In genomic region chr13:48231080-48231479, GRCh38 we compare ENCODE assay signal across 10 cellular contexts. TPM values are rescaled to one million over a fixed set of nuclear protein-coding genes. Genes with fewer than 3 reads are reported as not detected.
DNase-seq lines count a peak whose midpoint lies in the region; ATAC-seq and TF ChIP-seq lines count a peak whose summit lies in the region.
"Had no signal": no experiment of that assay in that cellular context is flagged by ENCODE, and none has a peak within 500 bp of the region (broad histone marks: within the 10 kb centered on the region; RNA-seq: fewer than 3 reads in every experiment).

No MANE protein-coding gene starts in this region.

- H4K91ac ChIP-seq in neuronal stem cell (ENCODE audit: low read depth, low read length, poor library complexity), result no peak overlapping the region

- H3K18ac ChIP-seq in neuronal stem cell (ENCODE audit: low read length), result no peak overlapping the region

- H3K79me2 ChIP-seq in ACC112 (ENCODE audit: control insufficient read depth, insufficient read depth, low read length, unreplicated experiment) (peaks cover 29% of the 10 kb centered on the region), Loucy (ENCODE audit: insufficient read depth, low read length) (peaks cover 35% of the 10 kb centered on the region)

- no peak for ATAC-seq in HG02798 (IDR thresholded peaks at IDR 0.05; ENCODE audit: poor library complexity, unreplicated experiment)

- H2BK15ac ChIP-seq in neuronal stem cell (ENCODE audit: low read length), result no peak overlapping the region

- no peak overlapping the region for H4K8ac ChIP-seq in neuronal stem cell (ENCODE audit: low read depth, low read length)

- TF ChIP-seq CTCF in Loucy (conservative IDR thresholded peaks at IDR 0.05; ENCODE audit: low read length), result no peak
- TF ChIP-seq CTCF in epithelial cell of proximal tubule (conservative IDR thresholded peaks at IDR 0.05; ENCODE audit: low read depth, low read length), result no peak

- H3K9ac ChIP-seq in Loucy (ENCODE audit: low read depth, low read length, poor library complexity, severe bottlenecking) (no peak overlapping the region), neuronal stem cell (ENCODE audit: low read depth, low read length, poor library complexity) (no peak overlapping the region)

- no peaks in the 10 kb centered on the region for H3K79me1 ChIP-seq in neuronal stem cell (ENCODE audit: low read depth, low read length)

- H2AK5ac ChIP-seq in neuronal stem cell (ENCODE audit: low read depth, low read length), result no peak overlapping the region

- H2BK12ac ChIP-seq in neuronal stem cell (ENCODE audit: low read length), result no peak overlapping the region

- H2BK120ac ChIP-seq in neuronal stem cell (ENCODE audit: low read depth, low read length), result no peak overlapping the region

- H3K4me3 ChIP-seq in ACC112 (ENCODE audit: low read depth, low read length) (no peak overlapping the region), Loucy (ENCODE audit: low read length, poor library complexity, severe bottlenecking) (no peak overlapping the region), epithelial cell of proximal tubule (ENCODE audit: low read depth, low read length) (no peak overlapping the region), neuronal stem cell (ENCODE audit: low read length in 2 of 2) (no peak overlapping the region)
- H3K4me3 ChIP-seq: SJSA1 had no signal

- no peaks in the 10 kb centered on the region; the same call in 1 of the 2 replicates for H3F3A ChIP-seq in Loucy (ENCODE audit: low read depth)

- H4K20me1 ChIP-seq in Loucy (ENCODE audit: insufficient read depth, low read length, poor library complexity, severe bottlenecking), result peaks cover 25% of the 10 kb centered on the region

- H3K4me1 ChIP-seq in ACC112 (ENCODE audit: control insufficient read depth, insufficient read depth, low read length, unreplicated experiment) (peaks cover 16% of the 10 kb centered on the region), Loucy (ENCODE audit: insufficient read depth, low read length, poor library complexity, severe bottlenecking) (peaks cover 31% of the 10 kb centered on the region), neuronal stem cell (ENCODE audit: control insufficient read depth in 2 of 2, insufficient read depth in 1 of 2, low read depth in 1 of 2, low read length in 2 of 2) (peaks cover 1 to 14% of the 10 kb centered on the region in 2 donors)

- H2BK5ac ChIP-seq in neuronal stem cell (ENCODE audit: low read length), result no peak overlapping the region

- H3K27me3 ChIP-seq in ACC112 (ENCODE audit: insufficient read depth, low read length), result no peaks in the 10 kb centered on the region
- H3K27me3 ChIP-seq in Loucy (ENCODE audit: insufficient read depth, low read length, poor library complexity, severe bottlenecking), result no peaks in the 10 kb centered on the region
- H3K27me3 ChIP-seq in neuronal stem cell (ENCODE audit: control insufficient read depth in 3 of 3, insufficient read depth in 3 of 3, low read depth in 1 of 3, low read length in 3 of 3), result no peaks in the 10 kb centered on the region
- H3K27me3 ChIP-seq: SJSA1 had no signal

- no peak overlapping the region for H3K4ac ChIP-seq in neuronal stem cell (ENCODE audit: low read length)

- H3K14ac ChIP-seq in neuronal stem cell (ENCODE audit: low read length), result no peak overlapping the region

- H3K4me2 ChIP-seq in Loucy (ENCODE audit: low read depth, low read length, poor library complexity, severe bottlenecking) (no peak overlapping the region), neuronal stem cell (ENCODE audit: insufficient read depth, low read length, poor library complexity, severe bottlenecking) (no peak overlapping the region)

- H3K9me3 ChIP-seq in Loucy (ENCODE audit: insufficient read depth, low read depth, low read length) (no peaks in the 10 kb centered on the region), neuronal stem cell (replicated peaks in 1 of 2; ENCODE audit: control insufficient read depth in 2 of 2, insufficient read depth in 1 of 2, low read depth in 1 of 2, low read length in 2 of 2) (no peaks in the 10 kb centered on the region)
- H3K9me3 ChIP-seq: SJSA1 had no signal

- H3K23ac ChIP-seq in neuronal stem cell (ENCODE audit: low read depth, low read length, poor library complexity), result no peak overlapping the region

- H3K27ac ChIP-seq in ACC112 (ENCODE audit: low read depth, low read length), result no peak overlapping the region; the same call in 1 of the 2 replicates
- no peak overlapping the region for H3K27ac ChIP-seq in neuronal stem cell (replicated peaks; ENCODE audit: low read length)
- H3K27ac ChIP-seq: SJSA1 had no signal

- H3K36me3 ChIP-seq in ACC112 (ENCODE audit: insufficient read depth, low read length) (no peaks in the 10 kb centered on the region), Loucy (ENCODE audit: insufficient read depth, low read length) (no peaks in the 10 kb centered on the region), neuronal stem cell (replicated peaks in 1 of 2; ENCODE audit: control insufficient read depth in 2 of 2, insufficient read depth in 2 of 2, low read length in 2 of 2) (no peaks in the 10 kb centered on the region)

- peak; percentile 96 for DNase-seq in epithelial cell of proximal tubule (ENCODE audit: low read depth)
- DNase-seq in neuronal stem cell (ENCODE audit: low spot score), result no peak
- DNase-seq in stimulated activated CD4-positive, alpha-beta T cell treated with anti-CD3 and anti-CD28 coated beads, Interleukin-12 subunit alpha, Interleukin-12 subunit beta, amount 100 ng/mL, for 4 hours, result no peak
- DNase-seq in hippocampal formation (lab: John Stamatoyannopoulos, UW), result no peak
- no peak for DNase-seq in activated CD4-positive, CD25-positive, alpha-beta regulatory T cell (lab: John Stamatoyannopoulos, UW)
- DNase-seq: NCI-H510A treated with DMSO at 0.1 percent for 48 hours had no signal

- WGBS in neuronal stem cell (ENCODE audit: extremely low coverage in 2 of 2, insufficient read length in 2 of 2, insufficient replicate concordance in 1 of 2), 2 donors, result no CpG with 5 or more reads among the region's 4 CpGs

- H2AFZ ChIP-seq in ACC112 (ENCODE audit: low read length, unreplicated experiment) (peak overlapping the region; percentile 37), Loucy (ENCODE audit: low read length) (peak overlapping the region; percentile 28; the same call in 1 of the 2 replicates), neuronal stem cell (ENCODE audit: low read length) (peak overlapping the region; percentile 60)

- H3K9me2 ChIP-seq in Loucy (replicated peaks; ENCODE audit: low read depth, low read length), result no peaks in the 10 kb centered on the region

RNA-seq across cellular contexts. Expression of gene ITM2B, which starts 1.9 kb away (rescaled TPM):
- 177 and 403 TPM in 2 replicates for total RNA-seq in epithelial cell of proximal tubule
- polyA plus RNA-seq in neuronal stem cell (2013, experiment 1 of 2), result 126 TPM
- 119 TPM for polyA plus RNA-seq in neuronal stem cell (2013, experiment 2 of 2)
